8 cellular contexts compared by ENCODE assay signal in genomic region chr2:183124222-183124956, GRCh38. TPM values are rescaled to one million over a fixed set of nuclear protein-coding genes. Genes with fewer than 3 reads are reported as not detected.
A peak's percentile ranks its signal among the peaks of the same experiment; 100 is the strongest.
DNase-seq lines count a peak whose midpoint lies in the region; ATAC-seq lines count a peak whose summit lies in the region.

Gene NUP35, plus strand, starts transcription at chr2:183124443. Its CDS starts 15 bp downstream, at chr2:183124458.

- peak within 1 kb of the TSS; percentile 84 for H3K27ac ChIP-seq in cingulate gyrus (ENCODE audit: low read depth, low read length)

- ATAC-seq in HG03442 (IDR thresholded peaks at IDR 0.05; ENCODE audit: unreplicated experiment) = peak; percentile 84
- peak; percentile 94 for ATAC-seq in activated CD4-positive, alpha-beta T cell treated with anti-CD3 and anti-CD28 coated beads for 36 hours

- POLR2A ChIA-PET in activated CD4-positive, alpha-beta T cell treated with anti-CD3 and anti-CD28 coated beads for 36 hours (lab: Charles Lee) = interaction anchor here (1.6 kb wide), 1 partner anchor 46 kb away, joined by 7 read pairs; the partner anchor contains the start of gene DUSP19

- intact Hi-C loops in activated CD4-positive, alpha-beta T cell treated with anti-CD3 and anti-CD28 coated beads for 36 hours (cut with DNase I, micrococcal nuclease) = loop anchor here (1.0 to 10.0 kb wide), 5 partner anchors 46 to 1230 kb away; partner anchors contain the start of genes DNAJC10 (in 2 of the 2), DUSP19 (in 2 of the 2), ITPRID2 (in 1 of the 2) and NCKAP1 (in 1 of the 2)

- H3K27ac Mint-ChIP-seq in activated CD4-positive, alpha-beta T cell treated with anti-CD3 and anti-CD28 coated beads for 36 hours = peak within 1 kb of the TSS; percentile 97

- peaks cover 7% of the 10 kb centered on the region for H3K27me3 Mint-ChIP-seq in activated CD4-positive, alpha-beta T cell treated with anti-CD3 and anti-CD28 coated beads for 36 hours

- peaks cover 11% of the 10 kb centered on the region for H3K36me3 Mint-ChIP-seq in activated CD4-positive, alpha-beta T cell treated with anti-CD3 and anti-CD28 coated beads for 36 hours (ENCODE audit: low read depth)

- DNase-seq in AML-193 (lab: John Stamatoyannopoulos, UW) (peak; percentile 68 to 72), GM19238 (ENCODE audit: insufficient read length, low spot score) (peak; percentile 45), NCI-H524 (lab: John Stamatoyannopoulos, UW) (peak; percentile 89 to 95), kidney glomerular epithelial cell (lab: John Stamatoyannopoulos, UW) (peak; percentile 89)
- DNase-seq in activated CD4-positive, alpha-beta T cell treated with anti-CD3 and anti-CD28 coated beads for 36 hours = peak; percentile 89
- peak; percentile 61 to 72 for DNase-seq in stimulated activated CD4-positive, alpha-beta T cell treated with anti-CD3 and anti-CD28 coated beads, Interleukin-1b, Interleukin-23, amount 100 ng/mL, for 1 hour (ENCODE audit: low read depth in 2 of 2)

- H3K9me3 Mint-ChIP-seq in activated CD4-positive, alpha-beta T cell treated with anti-CD3 and anti-CD28 coated beads for 36 hours (ENCODE audit: low read depth) = no peaks in the 10 kb centered on the region

- peaks cover 25% of the 10 kb centered on the region for H3K4me1 Mint-ChIP-seq in activated CD4-positive, alpha-beta T cell treated with anti-CD3 and anti-CD28 coated beads for 36 hours

- peak within 1 kb of the TSS; percentile 96 for H3K4me3 Mint-ChIP-seq in activated CD4-positive, alpha-beta T cell treated with anti-CD3 and anti-CD28 coated beads for 36 hours

- CTCF ChIA-PET in activated CD4-positive, alpha-beta T cell treated with anti-CD3 and anti-CD28 coated beads for 36 hours (lab: Charles Lee) = interaction anchor here (0.7 to 1.9 kb wide), 3 partner anchors 16 to 85 kb away, joined by 3 to 5 read pairs (median 4); partner anchors contain the start of gene DUSP19

RNA-seq across cellular contexts. Expression of gene NUP35, which starts in this region (rescaled TPM):
- total RNA-seq in activated CD4-positive, alpha-beta T cell treated with anti-CD3 and anti-CD28 coated beads for 36 hours = 10 to 100 TPM; 36.0 to 50.5 TPM

Comparison
In these comparisons a context has a peak if more than half of its experiments do, and no peak if none do; other contexts are left out.
1. Peak in every context shown above with its lines: DNase-seq, ATAC-seq and H3K27ac ChIP-seq.